Comparison of ENCODE assay signal across 9 cellular contexts in the genomic region with DNA sequence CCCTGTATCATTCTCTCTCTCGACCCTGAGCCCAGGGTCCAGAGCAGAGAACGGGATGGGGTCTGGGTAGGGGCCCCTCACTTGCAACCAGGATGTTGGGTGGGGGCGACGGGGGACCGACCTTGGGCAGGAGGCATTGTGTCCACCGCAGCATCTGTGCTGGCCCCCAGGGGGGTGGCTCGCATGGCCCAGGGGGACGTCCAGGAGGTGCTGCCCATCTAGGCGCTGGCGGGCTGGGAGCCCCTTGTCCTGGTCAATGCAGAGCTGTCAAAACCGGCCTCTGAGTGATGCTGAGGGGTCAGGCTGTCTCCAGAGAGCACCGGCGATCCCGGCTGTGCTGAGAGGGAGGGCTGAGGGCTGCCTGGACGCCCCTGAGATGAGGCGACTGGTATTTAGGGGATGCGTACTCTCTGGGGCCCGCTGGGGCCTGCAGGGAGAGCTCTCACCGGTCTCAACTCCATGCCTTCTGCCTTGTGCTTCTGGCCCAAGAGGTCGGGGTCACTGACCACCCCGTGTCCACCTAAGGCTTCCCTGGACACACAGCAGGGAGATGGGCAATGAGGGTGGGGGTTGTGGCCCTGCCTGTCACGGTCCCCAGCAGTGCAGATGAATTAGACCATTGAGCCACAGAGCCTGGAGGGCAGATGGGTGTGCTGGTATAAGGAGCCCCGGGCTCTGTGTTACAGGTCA. TPM values are rescaled to one million over a fixed set of nuclear protein-coding genes. Genes with fewer than 3 reads are reported as not detected.
DNase-seq lines count a peak whose midpoint lies in the region; ATAC-seq, FAIRE-seq and TF ChIP-seq lines count a peak whose summit lies in the region.
"Had no signal": no experiment of that assay in that cellular context is flagged by ENCODE, and none has a peak within 500 bp of the region (broad histone marks: within the 10 kb centered on the region; RNA-seq: fewer than 3 reads in every experiment).

No MANE protein-coding gene starts in this region.

- FAIRE-seq in K562 (lab: Jason Lieb, UNC) = no peak

- BruUV-seq in K562 (replicated peaks; lab: Mats Ljungman, UMichigan) = no TSS peak

- peak overlapping the region; percentile 67 for H2BK120ac ChIP-seq in mesenchymal stem cell (ENCODE audit: low read depth, low read length)

- whole genome bisulfite sequencing in K562 (ENCODE audit: insufficient coverage, low coverage, missing lambda C conversion rate) = 28% methylated on average over 19 of the region's 23 CpGs
- WGBS in mesenchymal stem cell = 59% methylated on average over 23 of the region's 23 CpGs
- WGBS in urinary bladder = 41% methylated on average over 23 of the region's 23 CpGs

- peak overlapping the region in 1 of 2 experiments; percentile 24 for H3K14ac ChIP-seq in mesenchymal stem cell (ENCODE audit: low read length in 2 of 2)

- TF ChIP-seq EP300 in K562 (IDR thresholded peaks at IDR 0.05; ENCODE audit: low read length) = no peak

- peak overlapping the region; percentile 67 for H4K8ac ChIP-seq in mesenchymal stem cell (ENCODE audit: low read length)

- peak; percentile 20 for DNase-seq in stimulated activated CD4-positive, alpha-beta T cell treated with anti-CD3 and anti-CD28 coated beads, Interleukin-1b, Interleukin-23, amount 100 ng/mL, for 48 hours
- DNase-seq in stimulated activated CD4-positive, alpha-beta T cell treated with anti-CD3 and anti-CD28 coated beads, Interleukin-4, amount 100 ng/mL, for 24 hours = no peak
- DNase-seq in K562 (ENCODE audit: extremely low read depth in 1 of 4, low spot score in 3 of 4) (peak in 2 of 4 experiments; percentile 28 to 44), mesenchymal stem cell (no peak), NCI-H1417 (lab: John Stamatoyannopoulos, UW) (no peak), SKM-1 treated with dmso at 0.1 percent for 144 hours (lab: John Stamatoyannopoulos, UW; ENCODE audit: unreplicated experiment) (no peak)
- DNase-seq: activated naive CD8-positive, alpha-beta T cell treated with anti-CD3 and anti-CD28 coated beads, Interleukin-2, amount 10 ng/mL, durations not matched to agents 7 days and 5 days had no signal

- peak overlapping the region; percentile 52 to 58 for H3K18ac ChIP-seq in mesenchymal stem cell (ENCODE audit: low read depth in 1 of 2, low read length in 2 of 2)

- no peak for TF ChIP-seq RAD21 in K562 (CRISPR knock-in tag; conservative IDR thresholded peaks at IDR 0.05 in 1 of 2, IDR thresholded peaks at IDR 0.05 in 1 of 2)

- H4K20me1 ChIP-seq in K562 (replicated peaks; ENCODE audit: control insufficient read depth, insufficient read depth, low read length) = peaks cover 67% of the 10 kb centered on the region

- H3K4me3 ChIP-seq in K562 (no peak overlapping the region), mesenchymal stem cell (ENCODE audit: insufficient read depth in 1 of 2, low read depth in 1 of 2, low read length in 2 of 2) (no peak overlapping the region), urinary bladder (ENCODE audit: low read depth, low read length) (no peak overlapping the region)

- no peak overlapping the region for H2BK5ac ChIP-seq in mesenchymal stem cell (ENCODE audit: low read depth, low read length, poor library complexity, severe bottlenecking)

- H2AK5ac ChIP-seq in mesenchymal stem cell (ENCODE audit: low read length, severe bottlenecking) = no peak overlapping the region

- H3K9ac ChIP-seq in K562 (ENCODE audit: insufficient read depth in 1 of 2, low read depth in 2 of 2, low read length in 2 of 2) = peak overlapping the region; percentile 66 to 86
- H3K9ac ChIP-seq in mesenchymal stem cell (ENCODE audit: low read length) = peak overlapping the region; percentile 82

- in situ Hi-C loops in K562 (cut with MboI) = no loop called here

- peak overlapping the region; percentile 90 for H2BK15ac ChIP-seq in mesenchymal stem cell (ENCODE audit: low read depth, poor library complexity, severe bottlenecking)

- H3K4me1 ChIP-seq in K562 (replicated peaks in 1 of 2; ENCODE audit: control insufficient read depth in 2 of 2, insufficient read depth in 2 of 2, low read length in 2 of 2) = peaks cover 72 to 76% of the 10 kb centered on the region in 2 experiments
- H3K4me1 ChIP-seq in mesenchymal stem cell (ENCODE audit: control insufficient read depth, insufficient read depth, low read depth, low read length) = peaks cover 50% of the 10 kb centered on the region
- peaks cover 2% of the 10 kb centered on the region for H3K4me1 ChIP-seq in urinary bladder (ENCODE audit: insufficient read depth)

- H3K27ac ChIP-seq in K562 (ENCODE audit: extremely low read depth, low read depth, low read length) = peak overlapping the region; percentile 89
- H3K27ac ChIP-seq in mesenchymal stem cell (ENCODE audit: low read length, poor library complexity, severe bottlenecking) = peak overlapping the region; percentile 30
- peak overlapping the region; percentile 34 for H3K27ac ChIP-seq in urinary bladder (ENCODE audit: low read depth)

- POLR2A ChIA-PET in K562 (lab: Yijun Ruan, JAX) = interaction anchor here (0.7 to 7.0 kb wide), 13 partner anchors 8 to 1574 kb away, joined by 3 to 66 read pairs (median 5); a partner anchor contains a TSS

- intact Hi-C loops in K562 (cut with micrococcal nuclease) = loop anchor here (2.0 kb wide), 1 partner anchor 20 kb away; a partner anchor contains a TSS

- ATAC-seq in K562 = peak; percentile 5
- ATAC-seq in GM21576 (IDR thresholded peaks at IDR 0.05; ENCODE audit: unreplicated experiment) = no peak

- H2AFZ ChIP-seq in K562 (ENCODE audit: low read depth, low read length) = no peak overlapping the region
- H2AFZ ChIP-seq in mesenchymal stem cell (ENCODE audit: low read depth, low read length) = no peak overlapping the region

- H3K79me1 ChIP-seq in mesenchymal stem cell (replicated peaks; ENCODE audit: low read length, poor library complexity, severe bottlenecking) = peaks cover 7% of the 10 kb centered on the region

- H3K4me2 ChIP-seq in K562 (ENCODE audit: insufficient read depth, low read length) (peak overlapping the region; percentile 62), mesenchymal stem cell (ENCODE audit: low read length, poor library complexity, severe bottlenecking) (peak overlapping the region; percentile 5)

- CTCF ChIA-PET in K562 (lab: Yijun Ruan, JAX; ENCODE audit: low intra/inter-chr PET ratio) = no interaction called here

- TF ChIP-seq POLR2A in K562 (conservative IDR thresholded peaks at IDR 0.05) = no peak; the same call in 1 of the 2 replicates

- TF ChIP-seq CTCF in K562 (IDR thresholded peaks at IDR 0.05 in 2 of 3, conservative IDR thresholded peaks at IDR 0.05 in 1 of 3; ENCODE audit: insufficient read depth in 2 of 3, low read depth in 1 of 3, low read length in 3 of 3) = no peak

- H3K36me3 ChIP-seq in K562 (ENCODE audit: control insufficient read depth, insufficient read depth, low read length) = peaks cover 57% of the 10 kb centered on the region
- H3K36me3 ChIP-seq in mesenchymal stem cell (ENCODE audit: control insufficient read depth in 1 of 2, insufficient read depth in 2 of 2, low read depth in 1 of 2, low read length in 2 of 2) = peaks cover 50 to 58% of the 10 kb centered on the region in 2 experiments
- peaks cover 5% of the 10 kb centered on the region for H3K36me3 ChIP-seq in urinary bladder (ENCODE audit: insufficient read depth)

- H3K23ac ChIP-seq in mesenchymal stem cell (ENCODE audit: low read length in 2 of 2) = peak overlapping the region in 1 of 2 experiments; percentile 36

- H2BK12ac ChIP-seq in mesenchymal stem cell (ENCODE audit: low read length in 2 of 2) = peak overlapping the region in 1 of 2 experiments; percentile 74

- peaks cover 66% of the 10 kb centered on the region for H3K79me2 ChIP-seq in K562 (ENCODE audit: control insufficient read depth, insufficient read depth, low read length)

- peak overlapping the region in 1 of 2 experiments; percentile 49 for H3K4ac ChIP-seq in mesenchymal stem cell (ENCODE audit: low read depth in 1 of 2, low read length in 2 of 2)

- peaks cover 23% of the 10 kb centered on the region for H3K9me1 ChIP-seq in K562 (ENCODE audit: control insufficient read depth, insufficient read depth, low read length)

- peak overlapping the region; percentile 43 for H4K91ac ChIP-seq in mesenchymal stem cell (ENCODE audit: low read length)

- H3K9me3 ChIP-seq in K562 (replicated peaks; ENCODE audit: control insufficient read depth, insufficient read depth, low read depth, low read length) (no peaks in the 10 kb centered on the region), mesenchymal stem cell (ENCODE audit: control insufficient read depth, low read length) (no peaks in the 10 kb centered on the region)

- H3K27me3 ChIP-seq in K562 (ENCODE audit: control insufficient read depth in 2 of 2, insufficient read depth in 2 of 2, low read length in 2 of 2) (no peaks in the 10 kb centered on the region), mesenchymal stem cell (ENCODE audit: control insufficient read depth in 1 of 2, insufficient read depth in 1 of 2, low read length in 2 of 2) (no peaks in the 10 kb centered on the region)

RNA-seq across cellular contexts. Expression of a gene that starts 8.5 kb away (rescaled TPM):
- 331 and 680 TPM in 2 replicates for total RNA-seq in K562 (2011; cell fraction: chromatin; rRNA removed; ENCODE audit: low replicate concordance)
- total RNA-seq in K562 (2011; cell fraction: nucleolus; rRNA removed) = 909 and 1,212 TPM in 2 replicates
- total RNA-seq in K562 (2011; cell fraction: nucleoplasm; rRNA removed) = 945 and 1,251 TPM in 2 replicates
- total RNA-seq in K562 (2014; rRNA removed) (4,156 and 4,613 TPM in 2 replicates), K562 (2014; rRNA removed; fragmentation: Illumina TruSeq; extraction: Trizol) (714 and 1,122 TPM in 2 replicates), K562 (2015; rRNA removed; fragmentation: Illumina TruSeq; extraction: Trizol) (1,777 and 1,782 TPM in 2 replicates), K562 (2021) (1,573 and 1,625 TPM in 2 replicates), urinary bladder (2,561 TPM)
- polyA plus RNA-seq in K562 (2011; rRNA removed) (1,792 and 2,151 TPM in 2 replicates), K562 (2014; fragmentation: Illumina TruSeq; extraction: Trizol) (2,256 and 3,393 TPM in 2 replicates), K562 (2014; fragmentation: Nextera tagmentation; extraction: Ambion mirVana) (100 to 1,000 TPM; 456 to 490 TPM), K562 (2014; rRNA removed) (3,325 and 5,114 TPM in 2 replicates), urinary bladder (3,100 TPM)
- 3,305 and 3,579 TPM in 2 replicates for polyA plus RNA-seq in K562 (2011; cell fraction: cytosol; rRNA removed)
- 1,541 and 1,658 TPM in 2 replicates for polyA plus RNA-seq in K562 (2011; cell fraction: nucleus; rRNA removed)
- polyA plus RNA-seq in K562 (2012) = 3,049 and 5,076 TPM in 2 replicates
- 287 and 381 TPM in 2 replicates for polyA minus RNA-seq in K562 (2011; rRNA and poly(A)+ RNA removed)
- polyA minus RNA-seq in K562 (2011; cell fraction: cytosol; rRNA and poly(A)+ RNA removed) = 464 and 517 TPM in 2 replicates
- polyA minus RNA-seq in K562 (2011; cell fraction: nucleus; rRNA and poly(A)+ RNA removed) = 240 and 304 TPM in 2 replicates
- 1,608 TPM for polyA plus RNA-seq in mesenchymal stem cell (2013, experiment 1 of 2)
- 1,551 TPM for polyA plus RNA-seq in mesenchymal stem cell (2013, experiment 2 of 2)

RNA-seq across cellular contexts. Expression of a gene that starts 13.6 kb away (rescaled TPM):
- total RNA-seq in K562 (2011; cell fraction: chromatin; rRNA removed; ENCODE audit: low replicate concordance) = not detected in 2 replicates
- total RNA-seq in K562 (2011; cell fraction: nucleolus; rRNA removed) = not detected in 2 replicates
- total RNA-seq in K562 (2011; cell fraction: nucleoplasm; rRNA removed) = not detected in 2 replicates
- total RNA-seq in K562 (2014; rRNA removed) (not detected in 2 replicates), K562 (2014; rRNA removed; fragmentation: Illumina TruSeq; extraction: Trizol) (not detected in 2 replicates), K562 (2015; rRNA removed; fragmentation: Illumina TruSeq; extraction: Trizol) (not detected in 2 replicates), K562 (2021) (not detected in 2 replicates), urinary bladder (2.9 TPM)
- polyA plus RNA-seq in K562 (2011; rRNA removed) (not detected in 2 replicates), K562 (2014; fragmentation: Illumina TruSeq; extraction: Trizol) (not detected in 2 replicates), K562 (2014; fragmentation: Nextera tagmentation; extraction: Ambion mirVana) (under 1 TPM in 1 of 2 experiments, not detected in 1; 0.01 TPM), K562 (2014; rRNA removed) (0.09 TPM in 1 of 2 replicates, not detected in the other), urinary bladder (7.2 TPM)
- polyA plus RNA-seq in K562 (2011; cell fraction: cytosol; rRNA removed) = not detected in 2 replicates
- polyA plus RNA-seq in K562 (2011; cell fraction: nucleus; rRNA removed) = 0.18 TPM in 1 of 2 replicates, not detected in the other
- polyA plus RNA-seq in K562 (2012) = 0.21 and 0.56 TPM in 2 replicates
- polyA minus RNA-seq in K562 (2011; rRNA and poly(A)+ RNA removed) = not detected in 2 replicates
- polyA minus RNA-seq in K562 (2011; cell fraction: cytosol; rRNA and poly(A)+ RNA removed) = not detected in 2 replicates
- not detected in 2 replicates for polyA minus RNA-seq in K562 (2011; cell fraction: nucleus; rRNA and poly(A)+ RNA removed)
- polyA plus RNA-seq in mesenchymal stem cell (2013, experiment 1 of 2) = not detected
- polyA plus RNA-seq in mesenchymal stem cell (2013, experiment 2 of 2) = not detected

RNA-seq across cellular contexts. Expression of a gene that starts 18.1 kb away (rescaled TPM):
- total RNA-seq in K562 (2011; cell fraction: chromatin; rRNA removed; ENCODE audit: low replicate concordance) = 6.2 and 16.5 TPM in 2 replicates
- total RNA-seq in K562 (2011; cell fraction: nucleolus; rRNA removed) = 24.2 and 25.2 TPM in 2 replicates
- 10.4 and 11.7 TPM in 2 replicates for total RNA-seq in K562 (2011; cell fraction: nucleoplasm; rRNA removed)
- total RNA-seq in K562 (2014; rRNA removed) = 48.3 and 52.3 TPM in 2 replicates
- 11.0 and 15.9 TPM in 2 replicates for total RNA-seq in K562 (2014; rRNA removed; fragmentation: Illumina TruSeq; extraction: Trizol)
- 32.8 and 34.3 TPM in 2 replicates for total RNA-seq in K562 (2015; rRNA removed; fragmentation: Illumina TruSeq; extraction: Trizol)
- 43.7 and 45.7 TPM in 2 replicates for total RNA-seq in K562 (2021)
- 29.5 and 39.8 TPM in 2 replicates for polyA plus RNA-seq in K562 (2011; rRNA removed)
- 70.3 and 121 TPM in 2 replicates for polyA plus RNA-seq in K562 (2011; cell fraction: cytosol; rRNA removed)
- 32.8 and 33.9 TPM in 2 replicates for polyA plus RNA-seq in K562 (2011; cell fraction: nucleus; rRNA removed)
- polyA plus RNA-seq in K562 (2012) = 30.6 and 41.6 TPM in 2 replicates
- polyA plus RNA-seq in K562 (2014; fragmentation: Illumina TruSeq; extraction: Trizol) = 15.6 and 34.6 TPM in 2 replicates
- polyA plus RNA-seq in K562 (2014; fragmentation: Nextera tagmentation; extraction: Ambion mirVana) = 1 to 10 TPM; 3.1 to 3.9 TPM
- polyA plus RNA-seq in K562 (2014; rRNA removed) = 57.6 and 59.9 TPM in 2 replicates
- polyA minus RNA-seq in K562 (2011; rRNA and poly(A)+ RNA removed) = 8.6 and 12.1 TPM in 2 replicates
- 18.6 and 27.7 TPM in 2 replicates for polyA minus RNA-seq in K562 (2011; cell fraction: cytosol; rRNA and poly(A)+ RNA removed)
- polyA minus RNA-seq in K562 (2011; cell fraction: nucleus; rRNA and poly(A)+ RNA removed) = 6.5 and 8.9 TPM in 2 replicates
- polyA plus RNA-seq in mesenchymal stem cell (2013, experiment 1 of 2) = 65.1 TPM
- polyA plus RNA-seq in mesenchymal stem cell (2013, experiment 2 of 2) = 67.7 TPM
- total RNA-seq in urinary bladder = 31.1 TPM
- polyA plus RNA-seq in urinary bladder = 81.4 TPM

RNA-seq across cellular contexts. Expression of a gene that starts 19.8 kb away (rescaled TPM):
- 69.6 and 252 TPM in 2 replicates for total RNA-seq in K562 (2011; cell fraction: chromatin; rRNA removed; ENCODE audit: low replicate concordance)
- 206 and 229 TPM in 2 replicates for total RNA-seq in K562 (2011; cell fraction: nucleolus; rRNA removed)
- total RNA-seq in K562 (2011; cell fraction: nucleoplasm; rRNA removed) = 169 and 219 TPM in 2 replicates
- total RNA-seq in K562 (2014; rRNA removed) = 87.0 and 104 TPM in 2 replicates
- 15.4 and 18.2 TPM in 2 replicates for total RNA-seq in K562 (2014; rRNA removed; fragmentation: Illumina TruSeq; extraction: Trizol)
- 56.1 and 60.7 TPM in 2 replicates for total RNA-seq in K562 (2015; rRNA removed; fragmentation: Illumina TruSeq; extraction: Trizol)
- 153 and 160 TPM in 2 replicates for total RNA-seq in K562 (2021)
- polyA plus RNA-seq in K562 (2011; rRNA removed) = 30.3 and 85.5 TPM in 2 replicates
- 53.9 and 134 TPM in 2 replicates for polyA plus RNA-seq in K562 (2011; cell fraction: cytosol; rRNA removed)
- polyA plus RNA-seq in K562 (2011; cell fraction: nucleus; rRNA removed) = 78.0 and 150 TPM in 2 replicates
- 134 and 209 TPM in 2 replicates for polyA plus RNA-seq in K562 (2012)
- 79.6 and 108 TPM in 2 replicates for polyA plus RNA-seq in K562 (2014; fragmentation: Illumina TruSeq; extraction: Trizol)
- 1 to 10 TPM; 1.4 to 2.6 TPM for polyA plus RNA-seq in K562 (2014; fragmentation: Nextera tagmentation; extraction: Ambion mirVana)
- 79.2 and 92.4 TPM in 2 replicates for polyA plus RNA-seq in K562 (2014; rRNA removed)
- 16.9 and 19.4 TPM in 2 replicates for polyA minus RNA-seq in K562 (2011; rRNA and poly(A)+ RNA removed)
- 91.7 and 110 TPM in 2 replicates for polyA minus RNA-seq in K562 (2011; cell fraction: cytosol; rRNA and poly(A)+ RNA removed)
- 39.8 and 40.0 TPM in 2 replicates for polyA minus RNA-seq in K562 (2011; cell fraction: nucleus; rRNA and poly(A)+ RNA removed)
- polyA plus RNA-seq in mesenchymal stem cell (2013, experiment 1 of 2) = 175 TPM
- polyA plus RNA-seq in mesenchymal stem cell (2013, experiment 2 of 2) = 178 TPM
- total RNA-seq in urinary bladder = 22.9 TPM
- 69.7 TPM for polyA plus RNA-seq in urinary bladder

RNA-seq across cellular contexts. Expression of a gene that starts 33.4 kb away (rescaled TPM):
- total RNA-seq in K562 (2011; cell fraction: chromatin; rRNA removed; ENCODE audit: low replicate concordance) = not detected in 2 replicates
- not detected in 2 replicates for total RNA-seq in K562 (2011; cell fraction: nucleolus; rRNA removed)
- total RNA-seq in K562 (2011; cell fraction: nucleoplasm; rRNA removed) = not detected in 2 replicates
- total RNA-seq in K562 (2014; rRNA removed) (not detected in 2 replicates), K562 (2014; rRNA removed; fragmentation: Illumina TruSeq; extraction: Trizol) (not detected in 2 replicates), K562 (2015; rRNA removed; fragmentation: Illumina TruSeq; extraction: Trizol) (not detected in 2 replicates), K562 (2021) (not detected in 2 replicates), urinary bladder (0.95 TPM)
- polyA plus RNA-seq in K562 (2011; rRNA removed) (not detected in 2 replicates), K562 (2014; fragmentation: Illumina TruSeq; extraction: Trizol) (not detected in 2 replicates), K562 (2014; fragmentation: Nextera tagmentation; extraction: Ambion mirVana) (under 1 TPM in 1 of 2 experiments, not detected in 1; 0.03 TPM), K562 (2014; rRNA removed) (not detected in 2 replicates), urinary bladder (3.4 TPM)
- polyA plus RNA-seq in K562 (2011; cell fraction: cytosol; rRNA removed) = not detected in 2 replicates
- 0.07 and 0.11 TPM in 2 replicates for polyA plus RNA-seq in K562 (2011; cell fraction: nucleus; rRNA removed)
- polyA plus RNA-seq in K562 (2012) = 0.12 and 0.21 TPM in 2 replicates
- not detected in 2 replicates for polyA minus RNA-seq in K562 (2011; rRNA and poly(A)+ RNA removed)
- polyA minus RNA-seq in K562 (2011; cell fraction: cytosol; rRNA and poly(A)+ RNA removed) = not detected in 2 replicates
- not detected in 2 replicates for polyA minus RNA-seq in K562 (2011; cell fraction: nucleus; rRNA and poly(A)+ RNA removed)
- polyA plus RNA-seq in mesenchymal stem cell (2013, experiment 1 of 2) = not detected
- polyA plus RNA-seq in mesenchymal stem cell (2013, experiment 2 of 2) = not detected

Comparison
In these comparisons a context has a peak if more than half of its experiments do, and no peak if none do; other contexts are left out.
1. H3K27ac ChIP-seq: peak in every context shown above with its lines; median percentile 89 in K562; 34 in urinary bladder; 30 in mesenchymal stem cell.